1 cellular context compared by ENCODE assay signal in the genomic region with DNA sequence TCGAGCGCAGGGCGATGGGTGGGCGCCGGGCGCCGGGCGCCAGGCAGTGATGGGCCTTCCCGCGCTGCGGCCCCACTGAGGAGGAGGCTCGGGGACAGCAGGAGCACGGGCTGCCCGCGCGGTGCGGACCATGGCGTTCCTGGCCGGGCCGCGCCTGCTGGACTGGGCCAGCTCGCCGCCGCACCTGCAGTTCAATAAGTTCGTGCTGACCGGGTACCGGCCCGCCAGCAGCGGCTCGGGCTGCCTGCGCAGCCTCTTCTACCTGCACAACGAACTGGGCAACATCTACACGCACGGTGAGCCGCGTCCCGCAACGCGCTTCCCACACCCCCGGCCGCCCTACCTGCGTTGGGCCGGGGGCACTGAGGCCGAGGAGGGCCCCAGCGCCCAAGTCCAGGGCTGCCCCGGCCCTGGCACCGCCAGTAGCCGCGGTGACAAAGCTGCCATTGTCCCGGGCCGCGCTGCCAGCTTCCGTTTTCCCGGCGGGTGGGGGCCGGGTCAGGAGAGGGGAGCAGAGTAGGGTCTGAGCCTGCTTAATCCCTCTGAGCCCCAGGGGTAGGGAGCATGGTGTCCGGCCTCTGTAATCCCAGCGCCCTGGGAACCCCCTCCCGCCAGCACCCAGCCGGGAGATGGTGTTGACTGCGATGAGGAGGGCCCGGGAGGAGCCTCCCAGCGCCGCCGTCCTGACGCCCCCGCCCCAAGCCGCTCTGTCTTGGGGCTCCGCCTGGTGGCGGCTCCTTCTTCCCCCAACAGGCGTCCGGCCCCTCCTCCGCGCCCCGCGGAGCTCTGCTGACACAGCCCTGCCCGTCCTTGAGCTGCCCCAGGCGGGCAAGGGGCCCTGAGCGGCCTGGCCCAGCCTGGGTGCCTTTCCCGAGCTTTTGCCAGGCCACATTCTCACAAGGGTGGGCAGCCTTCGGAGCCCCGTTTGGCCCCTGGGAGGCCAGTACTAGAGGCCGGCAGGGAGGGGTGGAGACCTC.
TF ChIP-seq lines count a peak whose summit lies in the region.

No MANE protein-coding gene starts in this region.

TF ChIP-seq in HEK293, 187 proteins besides CTCF, POLR2A, EP300 and RAD21 (continued from another document and continues in another):
- TF ChIP-seq, protein P1, sequence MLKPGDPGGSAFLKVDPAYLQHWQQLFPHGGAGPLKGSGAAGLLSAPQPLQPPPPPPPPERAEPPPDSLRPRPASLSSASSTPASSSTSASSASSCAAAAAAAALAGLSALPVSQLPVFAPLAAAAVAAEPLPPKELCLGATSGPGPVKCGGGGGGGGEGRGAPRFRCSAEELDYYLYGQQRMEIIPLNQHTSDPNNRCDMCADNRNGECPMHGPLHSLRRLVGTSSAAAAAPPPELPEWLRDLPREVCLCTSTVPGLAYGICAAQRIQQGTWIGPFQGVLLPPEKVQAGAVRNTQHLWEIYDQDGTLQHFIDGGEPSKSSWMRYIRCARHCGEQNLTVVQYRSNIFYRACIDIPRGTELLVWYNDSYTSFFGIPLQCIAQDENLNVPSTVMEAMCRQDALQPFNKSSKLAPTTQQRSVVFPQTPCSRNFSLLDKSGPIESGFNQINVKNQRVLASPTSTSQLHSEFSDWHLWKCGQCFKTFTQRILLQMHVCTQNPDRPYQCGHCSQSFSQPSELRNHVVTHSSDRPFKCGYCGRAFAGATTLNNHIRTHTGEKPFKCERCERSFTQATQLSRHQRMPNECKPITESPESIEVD (tag by site-specific recombination; IDR thresholded peaks at IDR 0.05) = no peak
- TF ChIP-seq ZNF24 (tag by site-specific recombination; IDR thresholded peaks at IDR 0.05) (no peak), ZXDB (tag by site-specific recombination; IDR thresholded peaks at IDR 0.05) (peak; percentile 63), ZNF76 (tag by site-specific recombination; IDR thresholded peaks at IDR 0.05; ENCODE audit: borderline replicate concordance, low read depth) (no peak), BCL6B (tag by site-specific recombination; IDR thresholded peaks at IDR 0.05) (no peak), ZNF600 (tag by site-specific recombination; IDR thresholded peaks at IDR 0.05) (peak; percentile 71), ZNF585B (tag by site-specific recombination; IDR thresholded peaks at IDR 0.05) (no peak), ZNF155 (tag by site-specific recombination; IDR thresholded peaks at IDR 0.05) (no peak), ZNF18 (tag by site-specific recombination; IDR thresholded peaks at IDR 0.05) (no peak), ZNF324 (tag by site-specific recombination; IDR thresholded peaks at IDR 0.05) (0 out of 2 replicates have a peak, but pooled peaks have one; percentile 16), SP2 (tag by site-specific recombination; IDR thresholded peaks at IDR 0.05) (peak; percentile 80), YY1 (tag by site-specific recombination; IDR thresholded peaks at IDR 0.05) (peak; percentile 35; the same call in 1 of the 2 replicates), ZBTB10 (tag by site-specific recombination; IDR thresholded peaks at IDR 0.05) (peak; percentile 61), ZNF211 (tag by site-specific recombination; IDR thresholded peaks at IDR 0.05; ENCODE audit: low read depth) (no peak), IKZF3 (tag by site-specific recombination; IDR thresholded peaks at IDR 0.05) (peak; percentile 63), ZNF112 (tag by site-specific recombination; IDR thresholded peaks at IDR 0.05) (no peak), ZNF223 (tag by site-specific recombination; IDR thresholded peaks at IDR 0.05) (no peak), ZNF530 (tag by site-specific recombination; IDR thresholded peaks at IDR 0.05; ENCODE audit: low read depth) (no peak), ZNF704 (tag by site-specific recombination; IDR thresholded peaks at IDR 0.05) (peak; percentile 35; the same call in 1 of the 2 replicates), ZNF549 (tag by site-specific recombination; IDR thresholded peaks at IDR 0.05) (no peak), ZNF654 (tag by site-specific recombination; IDR thresholded peaks at IDR 0.05; ENCODE audit: low read depth) (no peak; the same call in 1 of the 2 replicates), ZNF626 (tag by site-specific recombination; IDR thresholded peaks at IDR 0.05) (no peak), ZNF473 (tag by site-specific recombination; IDR thresholded peaks at IDR 0.05) (no peak), ZNF10 (tag by site-specific recombination; IDR thresholded peaks at IDR 0.05) (no peak; the same call in 1 of the 2 replicates), ZFHX2 (tag by site-specific recombination; conservative IDR thresholded peaks at IDR 0.05) (peak; percentile 82), REPIN1 (tag by site-specific recombination; IDR thresholded peaks at IDR 0.05; ENCODE audit: low read depth) (no peak), ZNF302 (tag by site-specific recombination; IDR thresholded peaks at IDR 0.05; ENCODE audit: low read depth) (no peak), ZNF280D (tag by site-specific recombination; IDR thresholded peaks at IDR 0.05) (no peak), ZNF2 (tag by site-specific recombination; IDR thresholded peaks at IDR 0.05) (peak; percentile 75), ZBTB1 (tag by site-specific recombination; IDR thresholded peaks at IDR 0.05) (no peak), SETDB1 (IDR thresholded peaks at IDR 0.05; ENCODE audit: insufficient read length, low read length) (no peak), ZNF202 (tag by site-specific recombination; IDR thresholded peaks at IDR 0.05; ENCODE audit: borderline replicate concordance) (no peak), ZNF239 (tag by site-specific recombination; IDR thresholded peaks at IDR 0.05) (no peak)
- TF ChIP-seq, protein P2, sequence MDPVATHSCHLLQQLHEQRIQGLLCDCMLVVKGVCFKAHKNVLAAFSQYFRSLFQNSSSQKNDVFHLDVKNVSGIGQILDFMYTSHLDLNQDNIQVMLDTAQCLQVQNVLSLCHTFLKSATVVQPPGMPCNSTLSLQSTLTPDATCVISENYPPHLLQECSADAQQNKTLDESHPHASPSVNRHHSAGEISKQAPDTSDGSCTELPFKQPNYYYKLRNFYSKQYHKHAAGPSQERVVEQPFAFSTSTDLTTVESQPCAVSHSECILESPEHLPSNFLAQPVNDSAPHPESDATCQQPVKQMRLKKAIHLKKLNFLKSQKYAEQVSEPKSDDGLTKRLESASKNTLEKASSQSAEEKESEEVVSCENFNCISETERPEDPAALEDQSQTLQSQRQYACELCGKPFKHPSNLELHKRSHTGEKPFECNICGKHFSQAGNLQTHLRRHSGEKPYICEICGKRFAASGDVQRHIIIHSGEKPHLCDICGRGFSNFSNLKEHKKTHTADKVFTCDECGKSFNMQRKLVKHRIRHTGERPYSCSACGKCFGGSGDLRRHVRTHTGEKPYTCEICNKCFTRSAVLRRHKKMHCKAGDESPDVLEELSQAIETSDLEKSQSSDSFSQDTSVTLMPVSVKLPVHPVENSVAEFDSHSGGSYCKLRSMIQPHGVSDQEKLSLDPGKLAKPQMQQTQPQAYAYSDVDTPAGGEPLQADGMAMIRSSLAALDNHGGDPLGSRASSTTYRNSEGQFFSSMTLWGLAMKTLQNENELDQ (tag by site-specific recombination; IDR thresholded peaks at IDR 0.05; ENCODE audit: low read depth) = no peak
- TF ChIP-seq, protein P3, sequence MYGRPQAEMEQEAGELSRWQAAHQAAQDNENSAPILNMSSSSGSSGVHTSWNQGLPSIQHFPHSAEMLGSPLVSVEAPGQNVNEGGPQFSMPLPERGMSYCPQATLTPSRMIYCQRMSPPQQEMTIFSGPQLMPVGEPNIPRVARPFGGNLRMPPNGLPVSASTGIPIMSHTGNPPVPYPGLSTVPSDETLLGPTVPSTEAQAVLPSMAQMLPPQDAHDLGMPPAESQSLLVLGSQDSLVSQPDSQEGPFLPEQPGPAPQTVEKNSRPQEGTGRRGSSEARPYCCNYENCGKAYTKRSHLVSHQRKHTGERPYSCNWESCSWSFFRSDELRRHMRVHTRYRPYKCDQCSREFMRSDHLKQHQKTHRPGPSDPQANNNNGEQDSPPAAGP (tag by site-specific recombination; IDR thresholded peaks at IDR 0.05) = peak; percentile 52; the same call in 1 of the 2 replicates
- TF ChIP-seq, protein P4, sequence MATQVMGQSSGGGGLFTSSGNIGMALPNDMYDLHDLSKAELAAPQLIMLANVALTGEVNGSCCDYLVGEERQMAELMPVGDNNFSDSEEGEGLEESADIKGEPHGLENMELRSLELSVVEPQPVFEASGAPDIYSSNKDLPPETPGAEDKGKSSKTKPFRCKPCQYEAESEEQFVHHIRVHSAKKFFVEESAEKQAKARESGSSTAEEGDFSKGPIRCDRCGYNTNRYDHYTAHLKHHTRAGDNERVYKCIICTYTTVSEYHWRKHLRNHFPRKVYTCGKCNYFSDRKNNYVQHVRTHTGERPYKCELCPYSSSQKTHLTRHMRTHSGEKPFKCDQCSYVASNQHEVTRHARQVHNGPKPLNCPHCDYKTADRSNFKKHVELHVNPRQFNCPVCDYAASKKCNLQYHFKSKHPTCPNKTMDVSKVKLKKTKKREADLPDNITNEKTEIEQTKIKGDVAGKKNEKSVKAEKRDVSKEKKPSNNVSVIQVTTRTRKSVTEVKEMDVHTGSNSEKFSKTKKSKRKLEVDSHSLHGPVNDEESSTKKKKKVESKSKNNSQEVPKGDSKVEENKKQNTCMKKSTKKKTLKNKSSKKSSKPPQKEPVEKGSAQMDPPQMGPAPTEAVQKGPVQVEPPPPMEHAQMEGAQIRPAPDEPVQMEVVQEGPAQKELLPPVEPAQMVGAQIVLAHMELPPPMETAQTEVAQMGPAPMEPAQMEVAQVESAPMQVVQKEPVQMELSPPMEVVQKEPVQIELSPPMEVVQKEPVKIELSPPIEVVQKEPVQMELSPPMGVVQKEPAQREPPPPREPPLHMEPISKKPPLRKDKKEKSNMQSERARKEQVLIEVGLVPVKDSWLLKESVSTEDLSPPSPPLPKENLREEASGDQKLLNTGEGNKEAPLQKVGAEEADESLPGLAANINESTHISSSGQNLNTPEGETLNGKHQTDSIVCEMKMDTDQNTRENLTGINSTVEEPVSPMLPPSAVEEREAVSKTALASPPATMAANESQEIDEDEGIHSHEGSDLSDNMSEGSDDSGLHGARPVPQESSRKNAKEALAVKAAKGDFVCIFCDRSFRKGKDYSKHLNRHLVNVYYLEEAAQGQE (tag by site-specific recombination; IDR thresholded peaks at IDR 0.05) = peak; percentile 27; the same call in 1 of the 2 replicates
